ENCODE assay signal across 30 cellular contexts in the genomic region with DNA sequence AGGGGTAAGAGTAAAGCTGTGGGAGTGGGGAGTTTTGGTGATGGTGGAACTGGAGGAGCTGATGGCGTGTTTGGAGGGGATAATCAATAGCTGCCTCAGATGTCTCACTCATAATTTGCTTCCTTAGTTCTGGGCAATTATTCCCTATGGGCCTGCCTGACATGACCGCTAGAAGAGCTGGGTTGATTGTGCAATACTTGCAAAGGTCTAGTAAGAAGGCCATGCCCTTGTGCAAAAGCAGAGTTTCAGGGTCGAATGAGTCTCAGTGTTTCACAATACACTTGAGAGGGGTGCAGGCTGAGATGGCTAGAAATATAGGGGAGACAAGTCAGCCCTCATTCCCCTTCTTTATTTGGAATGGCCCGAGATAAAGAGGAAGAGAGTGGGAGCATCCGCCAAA.
"Had no signal": no experiment of that assay in that cellular context is flagged by ENCODE, and none has a peak within 500 bp of the region (broad histone marks: within the 10 kb centered on the region; RNA-seq: fewer than 3 reads in every experiment).

No MANE protein-coding gene starts in this region.

- H3K4me1 ChIP-seq: adrenal gland, body of pancreas, esophagus squamous epithelium, gastroesophageal sphincter, heart right ventricle had no signal

- FAIRE-seq: endometrium, endothelial cell of umbilical vein had no signal

- H3K4me2 ChIP-seq: hepatocyte had no signal

- H3K27me3 ChIP-seq: body of pancreas, esophagus squamous epithelium, gastroesophageal sphincter, heart right ventricle, hepatocyte had no signal

- H3K4me3 ChIP-seq: adrenal gland, body of pancreas, esophagus squamous epithelium, gastroesophageal sphincter, heart right ventricle, hepatocyte had no signal

- H3K27ac ChIP-seq: adrenal gland, body of pancreas, epithelial cell of prostate, esophagus squamous epithelium, gastroesophageal sphincter, heart right ventricle, hepatocyte had no signal

- ATAC-seq: activated CD4-positive, alpha-beta T cell treated with anti-CD3 and anti-CD28 coated beads for 36 hours; activated CD8-positive, alpha-beta memory T cell treated with anti-CD3 and anti-CD28 coated beads, Interleukin-2, amount 10 ng/mL, durations not matched to agents 7 days and 5 days; activated CD8-positive, alpha-beta T cell treated with anti-CD3 and anti-CD28 coated beads, Interleukin-2, amount 10 ng/mL, durations not matched to agents 7 days and 5 days; activated naive CD8-positive, alpha-beta T cell treated with anti-CD3 and anti-CD28 coated beads, Interleukin-2, amount 50 U/mL, for 24 hours; body of pancreas; gastroesophageal sphincter; heart right ventricle had no signal

- H3K79me2 ChIP-seq: hepatocyte had no signal

- DNase-seq: activated CD4-positive, alpha-beta memory T cell treated with anti-CD3 and anti-CD28 coated beads for 36 hours; activated CD4-positive, alpha-beta T cell treated with anti-CD3 and anti-CD28 coated beads for 36 hours; activated CD4-positive, alpha-beta T cell treated with anti-CD3 and anti-CD28 coated beads, Interleukin-2, amount 10 ng/mL, durations not matched to agents 24 days and 14 days; activated CD4-positive, CD25-positive, alpha-beta regulatory T cell; activated CD4-positive, CD25-positive, alpha-beta regulatory T cell treated with anti-CD3 and anti-CD28 coated beads, Interleukin-2, amount 50 U/mL, for 72 hours; activated CD8-positive, alpha-beta memory T cell treated with anti-CD3 and anti-CD28 coated beads, Interleukin-2, amount 10 ng/mL, durations not matched to agents 7 days and 5 days; activated CD8-positive, alpha-beta memory T cell treated with anti-CD3 and anti-CD28 coated beads, Interleukin-2, amount 50 U/mL, for 4 hours; activated CD8-positive, alpha-beta T cell treated with anti-CD3 and anti-CD28 coated beads, Interleukin-2, amount 10 ng/mL, durations not matched to agents 7 days and 5 days; activated effector memory CD4-positive, alpha-beta T cell treated with anti-CD3 and anti-CD28 coated beads, Interleukin-2, amount 50 U/mL, for 16 hours; activated naive CD4-positive, alpha-beta T cell treated with anti-CD3 and anti-CD28 coated beads for 36 hours; activated naive CD8-positive, alpha-beta T cell treated with anti-CD3 and anti-CD28 coated beads for 36 hours; activated naive CD8-positive, alpha-beta T cell treated with anti-CD3 and anti-CD28 coated beads, Interleukin-2, amount 50 U/mL, for 24 hours; activated T-cell treated with anti-CD3 and anti-CD28 coated beads, Interleukin-2, amount 50 U/mL, for 1 hour; activated T-cell treated with anti-CD3 and anti-CD28 coated beads, Interleukin-2, amount 50 U/mL, for 48 hours; adrenal gland; amygdala; aorta; body of pancreas; caudate nucleus; cortex of kidney; effector CD8-positive, alpha-beta T cell; esophagus squamous epithelium; foreskin melanocyte; heart right ventricle; T1000 had no signal

- H3K9me3 ChIP-seq: adrenal gland, body of pancreas, esophagus squamous epithelium, gastroesophageal sphincter had no signal

- H2AFZ ChIP-seq: hepatocyte had no signal

- H3K36me3 ChIP-seq: adrenal gland, esophagus squamous epithelium, gastroesophageal sphincter, heart right ventricle had no signal
